1 cellular context compared by ENCODE assay signal in genomic region chr1:151790071-151790939, GRCh38.
TF ChIP-seq lines count a peak whose summit lies in the region.

TDRKH (minus strand) TSS chr1:151790500; CDS start chr1:151783022, 7,478 bp downstream.

TF ChIP-seq in HepG2, 621 proteins besides CTCF, POLR2A, EP300 and RAD21 (continued from another document and continues in another):
- no peak for TF ChIP-seq PAXIP1 (CRISPR knock-in tag; conservative IDR thresholded peaks at IDR 0.05)
- TF ChIP-seq ZNF142 (CRISPR knock-in tag; IDR thresholded peaks at IDR 0.05), result peak; percentile 60; the same call in 1 of the 2 replicates
- peak; percentile 92 for TF ChIP-seq IKZF4 (CRISPR knock-in tag; IDR thresholded peaks at IDR 0.05; ENCODE audit: borderline replicate concordance, low read depth, not compliant biosample characterization)
- TF ChIP-seq ZNF333 (CRISPR knock-in tag; IDR thresholded peaks at IDR 0.05; ENCODE audit: borderline replicate concordance), result no peak
- TF ChIP-seq ZNF788 (CRISPR knock-in tag; IDR thresholded peaks at IDR 0.05; ENCODE audit: borderline replicate concordance), result peak; percentile 96
- TF ChIP-seq ZNF558 (CRISPR knock-in tag; IDR thresholded peaks at IDR 0.05; ENCODE audit: borderline replicate concordance), result peak; percentile 87; the same call in 1 of the 2 replicates
- no peak for TF ChIP-seq HIC2 (CRISPR knock-in tag; IDR thresholded peaks at IDR 0.05; ENCODE audit: low read depth)
- peak; percentile 48; the same call in 1 of the 2 replicates for TF ChIP-seq ZBTB20 (CRISPR knock-in tag; IDR thresholded peaks at IDR 0.05; ENCODE audit: borderline replicate concordance, low read depth)
- TF ChIP-seq ZNF781 (CRISPR knock-in tag; IDR thresholded peaks at IDR 0.05; ENCODE audit: borderline replicate concordance, not compliant biosample characterization), result peak; percentile 77
- TF ChIP-seq TOE1 (CRISPR knock-in tag; IDR thresholded peaks at IDR 0.05), result no peak
- TF ChIP-seq ZNF264 (CRISPR knock-in tag; IDR thresholded peaks at IDR 0.05), result 0 out of 2 replicates have a peak, but pooled peaks have one; percentile 25
- TF ChIP-seq TARDBP (CRISPR knock-in tag; IDR thresholded peaks at IDR 0.05), result peak; percentile 61; the same call in 1 of the 2 replicates
- 0 out of 2 replicates have a peak, but pooled peaks have one; percentile 65 for TF ChIP-seq TEAD2 (CRISPR knock-in tag; IDR thresholded peaks at IDR 0.05)
- peak; percentile 72; the same call in 1 of the 2 replicates for TF ChIP-seq ZNF430 (CRISPR knock-in tag; IDR thresholded peaks at IDR 0.05)
- no peak for TF ChIP-seq PRMT3 (CRISPR knock-in tag; IDR thresholded peaks at IDR 0.05; ENCODE audit: borderline replicate concordance, low read depth)
- TF ChIP-seq ZNF891 (CRISPR knock-in tag; IDR thresholded peaks at IDR 0.05), result peak; percentile 85; the same call in 1 of the 2 replicates
- no peak for TF ChIP-seq MAFG (CRISPR knock-in tag; IDR thresholded peaks at IDR 0.05)
- TF ChIP-seq TAF1 (CRISPR knock-in tag; IDR thresholded peaks at IDR 0.05), result peak; percentile 87
- TF ChIP-seq ARHGAP35 (CRISPR knock-in tag; IDR thresholded peaks at IDR 0.05; ENCODE audit: borderline replicate concordance), result peak; percentile 88
- TF ChIP-seq ZNF607 (CRISPR knock-in tag; IDR thresholded peaks at IDR 0.05; ENCODE audit: borderline replicate concordance), result peak; percentile 87
- TF ChIP-seq ZNF570 (CRISPR knock-in tag; IDR thresholded peaks at IDR 0.05; ENCODE audit: borderline replicate concordance), result 0 out of 2 replicates have a peak, but pooled peaks have one; percentile 59
- peak; percentile 68; the same call in 1 of the 2 replicates for TF ChIP-seq TEF (CRISPR knock-in tag; IDR thresholded peaks at IDR 0.05)
- no peak for TF ChIP-seq SRF (IDR thresholded peaks at IDR 0.05; ENCODE audit: low read depth, low read length)
- no peak; the same call in 1 of the 2 replicates for TF ChIP-seq POGZ (CRISPR knock-in tag; IDR thresholded peaks at IDR 0.05)
- TF ChIP-seq ZSCAN31 (CRISPR knock-in tag; IDR thresholded peaks at IDR 0.05; ENCODE audit: low read depth), result peak; percentile 93
- peak; percentile 46; the same call in 1 of the 2 replicates for TF ChIP-seq NRL (CRISPR knock-in tag; IDR thresholded peaks at IDR 0.05; ENCODE audit: borderline replicate concordance)
- TF ChIP-seq SALL1 (CRISPR knock-in tag; IDR thresholded peaks at IDR 0.05), result peak; percentile 83
- peak; percentile 26; the same call in 1 of the 2 replicates for TF ChIP-seq GATAD2A (CRISPR knock-in tag; IDR thresholded peaks at IDR 0.05)
- no peak for TF ChIP-seq FUBP1 (CRISPR knock-in tag; IDR thresholded peaks at IDR 0.05; ENCODE audit: borderline replicate concordance)
- TF ChIP-seq ELF4 (CRISPR knock-in tag; IDR thresholded peaks at IDR 0.05; ENCODE audit: borderline replicate concordance), result peak; percentile 77
- TF ChIP-seq CHD2 (IDR thresholded peaks at IDR 0.05; ENCODE audit: low read depth, low read length), result peak; percentile 69; the same call in 1 of the 2 replicates
- no peak for TF ChIP-seq DMTF1 (CRISPR knock-in tag; IDR thresholded peaks at IDR 0.05)
- TF ChIP-seq ZNF350 (CRISPR knock-in tag; IDR thresholded peaks at IDR 0.05; ENCODE audit: borderline replicate concordance, low read depth), result peak; percentile 81
- TF ChIP-seq SP140L (CRISPR knock-in tag; IDR thresholded peaks at IDR 0.05; ENCODE audit: borderline replicate concordance), result no peak
- peak; percentile 96 for TF ChIP-seq RNF2 (conservative IDR thresholded peaks at IDR 0.05; ENCODE audit: low read depth)
- TF ChIP-seq ZNF510 (CRISPR knock-in tag; IDR thresholded peaks at IDR 0.05; ENCODE audit: low read depth), result no peak
- no peak for TF ChIP-seq HNRNPH1 (optimal IDR thresholded peaks at IDR 0.05; ENCODE audit: low read depth, low read length)
- TF ChIP-seq NCOR1 (IDR thresholded peaks at IDR 0.05; ENCODE audit: borderline replicate concordance, low read length), result 0 out of 2 replicates have a peak, but pooled peaks have one; percentile 20
- TF ChIP-seq STAT6 (CRISPR knock-in tag; IDR thresholded peaks at IDR 0.05; ENCODE audit: borderline replicate concordance), result no peak
- TF ChIP-seq ZFP41 (CRISPR knock-in tag; IDR thresholded peaks at IDR 0.05; ENCODE audit: borderline replicate concordance), result peak; percentile 82; the same call in 1 of the 2 replicates
- peak; percentile 85; the same call in 1 of the 2 replicates for TF ChIP-seq KMT2B (CRISPR knock-in tag; IDR thresholded peaks at IDR 0.05)
- TF ChIP-seq ZNF879 (CRISPR knock-in tag; IDR thresholded peaks at IDR 0.05), result 0 out of 2 replicates have a peak, but pooled peaks have one; percentile 21
- TF ChIP-seq ATF7-NPFF (CRISPR knock-in tag; IDR thresholded peaks at IDR 0.05; ENCODE audit: low read depth), result peak; percentile 95
- TF ChIP-seq FOXO1 (CRISPR knock-in tag; IDR thresholded peaks at IDR 0.05), result peak; percentile 48; the same call in 1 of the 2 replicates
- peak; percentile 54; the same call in 1 of the 2 replicates for TF ChIP-seq ZNF274 (CRISPR knock-in tag; IDR thresholded peaks at IDR 0.05)
